In the genomic region with DNA sequence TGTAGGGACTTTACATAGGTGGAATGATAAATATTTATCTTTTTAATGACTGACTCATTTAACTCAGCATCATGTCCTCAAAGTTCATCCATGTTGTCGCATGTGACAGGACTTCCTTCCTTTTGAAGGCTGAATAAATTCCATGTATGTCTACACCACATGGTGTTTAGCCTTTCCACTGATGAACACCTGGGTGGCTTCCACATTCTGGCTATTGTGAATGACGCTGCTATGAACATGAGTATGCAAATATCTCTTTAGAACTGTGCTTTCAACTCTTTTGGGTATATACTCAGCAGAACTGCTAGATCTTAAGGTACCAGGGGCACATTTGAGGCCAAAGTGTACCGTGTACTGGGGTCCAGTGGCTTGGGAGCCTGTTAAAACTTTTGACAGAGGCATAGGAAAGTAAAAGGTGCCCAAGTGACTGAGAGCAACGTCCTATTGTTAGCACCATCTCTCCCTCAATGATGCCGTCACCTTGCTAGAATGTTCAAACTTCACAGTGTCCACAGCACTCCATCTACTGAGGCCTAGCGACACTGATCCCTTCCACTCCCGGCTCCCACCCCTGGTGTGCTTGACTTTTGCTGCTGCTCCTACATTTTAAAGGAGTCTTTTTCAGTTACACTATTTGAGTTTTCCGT, we compare ENCODE assay signal across 14 cellular contexts. TPM values are rescaled to one million over a fixed set of nuclear protein-coding genes. Genes with fewer than 3 reads are reported as not detected.
A peak's percentile ranks its signal among the peaks of the same experiment; 100 is the strongest.
DNase-seq lines count a peak whose midpoint lies in the region; ATAC-seq and TF ChIP-seq lines count a peak whose summit lies in the region.
"Had no signal": no experiment of that assay in that cellular context is flagged by ENCODE, and none has a peak within 500 bp of the region (broad histone marks: within the 10 kb centered on the region; RNA-seq: fewer than 3 reads in every experiment).

No MANE protein-coding gene starts in this region.

- H3K4me3 ChIP-seq in GM12875 (ENCODE audit: low read depth, low read length), result peak overlapping the region; percentile 12
- H3K4me3 ChIP-seq: PC-9 had no signal

- TF ChIP-seq CTCF in GM12875 (IDR thresholded peaks at IDR 0.05; ENCODE audit: borderline replicate concordance, insufficient read depth, low read depth, low read length), result no peak

- intact Hi-C loops in left ventricle myocardium superior (cut with micrococcal nuclease), result no loop called here

- DNase-seq in left ventricle myocardium superior, result no peak
- DNase-seq in superior temporal gyrus (ENCODE audit: extremely low spot score), result no peak
- DNase-seq in NCI-H82 (lab: John Stamatoyannopoulos, UW), result no peak
- no peak for DNase-seq in NCI-H2107 treated with DMSO at 0.1 percent for 48 hours (lab: John Stamatoyannopoulos, UW; ENCODE audit: unreplicated experiment)
- DNase-seq: activated CD8-positive, alpha-beta memory T cell treated with anti-CD3 and anti-CD28 coated beads, Interleukin-2, amount 50 U/mL, for 4 hours; DMS79; KBM-7; NCI-H2029; PC-9; T1000 had no signal

- ATAC-seq in GM21515 (IDR thresholded peaks at IDR 0.05; ENCODE audit: unreplicated experiment) (peak; percentile 48), HG03439 (IDR thresholded peaks at IDR 0.05; ENCODE audit: unreplicated experiment) (peak; percentile 53), left ventricle myocardium superior (peak; percentile 77), HG02588 (IDR thresholded peaks at IDR 0.05; ENCODE audit: unreplicated experiment) (no peak)

RNA-seq across cellular contexts. Expression of a gene that starts 24.0 kb away (rescaled TPM):
- total RNA-seq in left ventricle myocardium superior, result 147 TPM
